1 cellular context compared by ENCODE assay signal in the genomic region with DNA sequence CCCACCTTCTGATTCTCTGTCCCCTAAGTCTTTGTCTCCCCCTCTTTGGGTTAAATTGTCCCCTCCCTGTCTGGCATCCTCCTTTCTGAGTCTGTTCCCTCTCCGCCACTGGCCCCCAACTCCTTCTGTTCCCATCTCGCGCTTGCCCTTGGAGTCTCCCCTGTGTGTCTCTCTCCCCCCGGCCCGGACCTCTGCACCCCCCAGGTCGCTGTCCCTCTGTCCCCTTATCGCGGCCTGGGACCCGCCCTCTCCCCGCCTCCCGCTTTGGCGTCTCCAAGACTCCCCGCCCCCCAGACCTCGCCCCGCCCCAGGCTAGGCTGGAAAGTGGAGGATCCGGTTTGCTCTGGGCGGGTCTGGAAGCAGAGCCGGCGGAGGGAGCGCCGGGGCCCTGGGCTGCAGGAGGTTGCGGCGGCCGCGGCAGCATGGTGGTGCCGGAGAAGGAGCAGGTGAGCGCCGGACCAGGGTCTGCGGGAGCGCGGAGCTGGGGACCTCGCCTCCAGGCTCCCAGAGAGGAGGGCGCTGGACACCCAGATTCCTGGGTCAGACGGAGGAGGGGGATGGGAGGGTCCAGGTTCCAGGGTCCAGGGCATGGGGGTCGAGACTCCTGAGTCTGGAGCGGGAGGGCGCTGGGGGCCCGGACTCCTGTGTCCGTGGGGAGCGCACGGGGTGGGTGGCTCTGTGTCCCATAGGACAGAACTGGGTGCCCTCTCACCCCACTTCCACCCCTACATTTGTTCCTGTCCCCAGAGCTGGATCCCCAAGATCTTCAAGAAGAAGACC.
TF ChIP-seq lines count a peak whose summit lies in the region.

A gene (plus strand): TSS at position 348 of the 780 bp plus-strand sequence. CDS start 75 bp downstream, at position 423.

TF ChIP-seq in GM12878, 131 proteins besides CTCF, POLR2A, EP300 and RAD21:
- TF ChIP-seq, protein P1, sequence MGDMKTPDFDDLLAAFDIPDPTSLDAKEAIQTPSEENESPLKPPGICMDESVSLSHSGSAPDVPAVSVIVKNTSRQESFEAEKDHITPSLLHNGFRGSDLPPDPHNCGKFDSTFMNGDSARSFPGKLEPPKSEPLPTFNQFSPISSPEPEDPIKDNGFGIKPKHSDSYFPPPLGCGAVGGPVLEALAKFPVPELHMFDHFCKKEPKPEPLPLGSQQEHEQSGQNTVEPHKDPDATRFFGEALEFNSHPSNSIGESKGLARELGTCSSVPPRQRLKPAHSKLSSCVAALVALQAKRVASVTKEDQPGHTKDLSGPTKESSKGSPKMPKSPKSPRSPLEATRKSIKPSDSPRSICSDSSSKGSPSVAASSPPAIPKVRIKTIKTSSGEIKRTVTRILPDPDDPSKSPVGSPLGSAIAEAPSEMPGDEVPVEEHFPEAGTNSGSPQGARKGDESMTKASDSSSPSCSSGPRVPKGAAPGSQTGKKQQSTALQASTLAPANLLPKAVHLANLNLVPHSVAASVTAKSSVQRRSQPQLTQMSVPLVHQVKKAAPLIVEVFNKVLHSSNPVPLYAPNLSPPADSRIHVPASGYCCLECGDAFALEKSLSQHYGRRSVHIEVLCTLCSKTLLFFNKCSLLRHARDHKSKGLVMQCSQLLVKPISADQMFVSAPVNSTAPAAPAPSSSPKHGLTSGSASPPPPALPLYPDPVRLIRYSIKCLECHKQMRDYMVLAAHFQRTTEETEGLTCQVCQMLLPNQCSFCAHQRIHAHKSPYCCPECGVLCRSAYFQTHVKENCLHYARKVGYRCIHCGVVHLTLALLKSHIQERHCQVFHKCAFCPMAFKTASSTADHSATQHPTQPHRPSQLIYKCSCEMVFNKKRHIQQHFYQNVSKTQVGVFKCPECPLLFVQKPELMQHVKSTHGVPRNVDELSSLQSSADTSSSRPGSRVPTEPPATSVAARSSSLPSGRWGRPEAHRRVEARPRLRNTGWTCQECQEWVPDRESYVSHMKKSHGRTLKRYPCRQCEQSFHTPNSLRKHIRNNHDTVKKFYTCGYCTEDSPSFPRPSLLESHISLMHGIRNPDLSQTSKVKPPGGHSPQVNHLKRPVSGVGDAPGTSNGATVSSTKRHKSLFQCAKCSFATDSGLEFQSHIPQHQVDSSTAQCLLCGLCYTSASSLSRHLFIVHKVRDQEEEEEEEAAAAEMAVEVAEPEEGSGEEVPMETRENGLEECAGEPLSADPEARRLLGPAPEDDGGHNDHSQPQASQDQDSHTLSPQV (IDR thresholded peaks at IDR 0.05), result no peak
- TF ChIP-seq IKZF1 (conservative IDR thresholded peaks at IDR 0.05) (no peak), SMAD1 (IDR thresholded peaks at IDR 0.05; ENCODE audit: low read depth, partially characterized antibody) (no peak), MEF2A (IDR thresholded peaks at IDR 0.05; ENCODE audit: insufficient read depth, low read depth, low read length) (no peak), NRF1 (conservative IDR thresholded peaks at IDR 0.05; ENCODE audit: low read depth, low read length) (no peak), SREBF2 (IDR thresholded peaks at IDR 0.05; ENCODE audit: low read length) (no peak), CBFB (IDR thresholded peaks at IDR 0.05; ENCODE audit: low read depth) (no peak), HDAC2 (IDR thresholded peaks at IDR 0.05) (no peak), KAT2A (conservative IDR thresholded peaks at IDR 0.05; ENCODE audit: control insufficient read depth, low read depth, low read length) (no peak), SMC3 (IDR thresholded peaks at IDR 0.05; ENCODE audit: borderline replicate concordance, low read length) (no peak), CREM (IDR thresholded peaks at IDR 0.05; ENCODE audit: low read depth) (no peak), ASH2L (IDR thresholded peaks at IDR 0.05; ENCODE audit: borderline replicate concordance, low read depth) (no peak)
- TF ChIP-seq, protein P2, sequence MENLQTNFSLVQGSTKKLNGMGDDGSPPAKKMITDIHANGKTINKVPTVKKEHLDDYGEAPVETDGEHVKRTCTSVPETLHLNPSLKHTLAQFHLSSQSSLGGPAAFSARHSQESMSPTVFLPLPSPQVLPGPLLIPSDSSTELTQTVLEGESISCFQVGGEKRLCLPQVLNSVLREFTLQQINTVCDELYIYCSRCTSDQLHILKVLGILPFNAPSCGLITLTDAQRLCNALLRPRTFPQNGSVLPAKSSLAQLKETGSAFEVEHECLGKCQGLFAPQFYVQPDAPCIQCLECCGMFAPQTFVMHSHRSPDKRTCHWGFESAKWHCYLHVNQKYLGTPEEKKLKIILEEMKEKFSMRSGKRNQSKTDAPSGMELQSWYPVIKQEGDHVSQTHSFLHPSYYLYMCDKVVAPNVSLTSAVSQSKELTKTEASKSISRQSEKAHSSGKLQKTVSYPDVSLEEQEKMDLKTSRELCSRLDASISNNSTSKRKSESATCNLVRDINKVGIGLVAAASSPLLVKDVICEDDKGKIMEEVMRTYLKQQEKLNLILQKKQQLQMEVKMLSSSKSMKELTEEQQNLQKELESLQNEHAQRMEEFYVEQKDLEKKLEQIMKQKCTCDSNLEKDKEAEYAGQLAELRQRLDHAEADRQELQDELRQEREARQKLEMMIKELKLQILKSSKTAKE (IDR thresholded peaks at IDR 0.05; ENCODE audit: low read depth, poor library complexity, severe bottlenecking), result no peak
- TF ChIP-seq, protein P3, sequence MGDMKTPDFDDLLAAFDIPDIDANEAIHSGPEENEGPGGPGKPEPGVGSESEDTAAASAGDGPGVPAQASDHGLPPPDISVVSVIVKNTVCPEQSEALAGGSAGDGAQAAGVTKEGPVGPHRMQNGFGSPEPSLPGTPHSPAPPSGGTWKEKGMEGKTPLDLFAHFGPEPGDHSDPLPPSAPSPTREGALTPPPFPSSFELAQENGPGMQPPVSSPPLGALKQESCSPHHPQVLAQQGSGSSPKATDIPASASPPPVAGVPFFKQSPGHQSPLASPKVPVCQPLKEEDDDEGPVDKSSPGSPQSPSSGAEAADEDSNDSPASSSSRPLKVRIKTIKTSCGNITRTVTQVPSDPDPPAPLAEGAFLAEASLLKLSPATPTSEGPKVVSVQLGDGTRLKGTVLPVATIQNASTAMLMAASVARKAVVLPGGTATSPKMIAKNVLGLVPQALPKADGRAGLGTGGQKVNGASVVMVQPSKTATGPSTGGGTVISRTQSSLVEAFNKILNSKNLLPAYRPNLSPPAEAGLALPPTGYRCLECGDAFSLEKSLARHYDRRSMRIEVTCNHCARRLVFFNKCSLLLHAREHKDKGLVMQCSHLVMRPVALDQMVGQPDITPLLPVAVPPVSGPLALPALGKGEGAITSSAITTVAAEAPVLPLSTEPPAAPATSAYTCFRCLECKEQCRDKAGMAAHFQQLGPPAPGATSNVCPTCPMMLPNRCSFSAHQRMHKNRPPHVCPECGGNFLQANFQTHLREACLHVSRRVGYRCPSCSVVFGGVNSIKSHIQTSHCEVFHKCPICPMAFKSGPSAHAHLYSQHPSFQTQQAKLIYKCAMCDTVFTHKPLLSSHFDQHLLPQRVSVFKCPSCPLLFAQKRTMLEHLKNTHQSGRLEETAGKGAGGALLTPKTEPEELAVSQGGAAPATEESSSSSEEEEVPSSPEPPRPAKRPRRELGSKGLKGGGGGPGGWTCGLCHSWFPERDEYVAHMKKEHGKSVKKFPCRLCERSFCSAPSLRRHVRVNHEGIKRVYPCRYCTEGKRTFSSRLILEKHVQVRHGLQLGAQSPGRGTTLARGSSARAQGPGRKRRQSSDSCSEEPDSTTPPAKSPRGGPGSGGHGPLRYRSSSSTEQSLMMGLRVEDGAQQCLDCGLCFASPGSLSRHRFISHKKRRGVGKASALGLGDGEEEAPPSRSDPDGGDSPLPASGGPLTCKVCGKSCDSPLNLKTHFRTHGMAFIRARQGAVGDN (IDR thresholded peaks at IDR 0.05), result no peak
- TF ChIP-seq, protein P4, sequence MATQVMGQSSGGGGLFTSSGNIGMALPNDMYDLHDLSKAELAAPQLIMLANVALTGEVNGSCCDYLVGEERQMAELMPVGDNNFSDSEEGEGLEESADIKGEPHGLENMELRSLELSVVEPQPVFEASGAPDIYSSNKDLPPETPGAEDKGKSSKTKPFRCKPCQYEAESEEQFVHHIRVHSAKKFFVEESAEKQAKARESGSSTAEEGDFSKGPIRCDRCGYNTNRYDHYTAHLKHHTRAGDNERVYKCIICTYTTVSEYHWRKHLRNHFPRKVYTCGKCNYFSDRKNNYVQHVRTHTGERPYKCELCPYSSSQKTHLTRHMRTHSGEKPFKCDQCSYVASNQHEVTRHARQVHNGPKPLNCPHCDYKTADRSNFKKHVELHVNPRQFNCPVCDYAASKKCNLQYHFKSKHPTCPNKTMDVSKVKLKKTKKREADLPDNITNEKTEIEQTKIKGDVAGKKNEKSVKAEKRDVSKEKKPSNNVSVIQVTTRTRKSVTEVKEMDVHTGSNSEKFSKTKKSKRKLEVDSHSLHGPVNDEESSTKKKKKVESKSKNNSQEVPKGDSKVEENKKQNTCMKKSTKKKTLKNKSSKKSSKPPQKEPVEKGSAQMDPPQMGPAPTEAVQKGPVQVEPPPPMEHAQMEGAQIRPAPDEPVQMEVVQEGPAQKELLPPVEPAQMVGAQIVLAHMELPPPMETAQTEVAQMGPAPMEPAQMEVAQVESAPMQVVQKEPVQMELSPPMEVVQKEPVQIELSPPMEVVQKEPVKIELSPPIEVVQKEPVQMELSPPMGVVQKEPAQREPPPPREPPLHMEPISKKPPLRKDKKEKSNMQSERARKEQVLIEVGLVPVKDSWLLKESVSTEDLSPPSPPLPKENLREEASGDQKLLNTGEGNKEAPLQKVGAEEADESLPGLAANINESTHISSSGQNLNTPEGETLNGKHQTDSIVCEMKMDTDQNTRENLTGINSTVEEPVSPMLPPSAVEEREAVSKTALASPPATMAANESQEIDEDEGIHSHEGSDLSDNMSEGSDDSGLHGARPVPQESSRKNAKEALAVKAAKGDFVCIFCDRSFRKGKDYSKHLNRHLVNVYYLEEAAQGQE (IDR thresholded peaks at IDR 0.05; ENCODE audit: low read depth, low read length), result no peak
